ENCODE assay signal across 1 cellular context in genomic region chr15:88814393-88814792, GRCh38.
TF ChIP-seq lines count a peak whose summit lies in the region.

No MANE protein-coding gene starts in this region.

TF ChIP-seq in K562, 482 proteins besides CTCF, POLR2A, EP300 and RAD21 (continued from another document):
- TF ChIP-seq E2F6 (IDR thresholded peaks at IDR 0.05; ENCODE audit: borderline replicate concordance in 1 of 2, extremely low read depth in 1 of 2, insufficient read depth in 1 of 2, insufficient read length in 1 of 2, low read depth in 1 of 2, low read length in 1 of 2, poor library complexity in 1 of 2, severe bottlenecking in 1 of 2) (peak; percentile 41 to 46), NCOA6 (IDR thresholded peaks at IDR 0.05) (no peak), CBX2 (IDR thresholded peaks at IDR 0.05; ENCODE audit: insufficient read depth, low read length, poor library complexity, severe bottlenecking) (no peak), SREBF1 (IDR thresholded peaks at IDR 0.05; ENCODE audit: borderline replicate concordance, low read depth, low read length) (no peak), ZNF165 (CRISPR knock-in tag; IDR thresholded peaks at IDR 0.05; ENCODE audit: borderline replicate concordance) (no peak), ZNF143 (CRISPR knock-in tag; IDR thresholded peaks at IDR 0.05) (peak; percentile 65), L3MBTL2 (IDR thresholded peaks at IDR 0.05) (peak; percentile 80), CREB3 (tag; conservative IDR thresholded peaks at IDR 0.05; ENCODE audit: low read depth) (0 out of 2 replicates have a peak, but pooled peaks have one; percentile 38), EHMT2 (IDR thresholded peaks at IDR 0.05) (peak; percentile 79), RHOXF2B (CRISPR knock-in tag; conservative IDR thresholded peaks at IDR 0.05) (no peak), PKNOX1 (IDR thresholded peaks at IDR 0.05) (peak; percentile 45; the same call in 1 of the 2 replicates), MYC (IDR thresholded peaks at IDR 0.05; ENCODE audit: low read depth, low read length) (peak; percentile 49; the same call in 1 of the 2 replicates), MYC (CRISPR knock-in tag; IDR thresholded peaks at IDR 0.05; ENCODE audit: borderline replicate concordance, low read depth) (no peak), RCOR1 (IDR thresholded peaks at IDR 0.05; ENCODE audit: borderline replicate concordance in 1 of 2, low read depth in 2 of 2, low read length in 2 of 2) (0 out of 4 replicates have a peak, but pooled peaks of 1 of the 2 experiments have one; percentile 20), CAMTA2 (CRISPR knock-in tag; conservative IDR thresholded peaks at IDR 0.05) (no peak), ZNF121 (CRISPR knock-in tag; conservative IDR thresholded peaks at IDR 0.05) (no peak), MITF (IDR thresholded peaks at IDR 0.05) (no peak), ATF2 (CRISPR knock-in tag; IDR thresholded peaks at IDR 0.05) (no peak), ZNF778 (CRISPR knock-in tag; IDR thresholded peaks at IDR 0.05) (no peak), YY1 (IDR thresholded peaks at IDR 0.05; ENCODE audit: borderline replicate concordance in 1 of 3, control insufficient read depth in 1 of 3, extremely low read depth in 1 of 3, insufficient read depth in 3 of 3, insufficient read length in 1 of 3, insufficient replicate concordance in 2 of 3, low read depth in 1 of 3, low read length in 2 of 3) (peak in 1 of 3 experiments; percentile 53), ATF1 (CRISPR knock-in tag; IDR thresholded peaks at IDR 0.05) (no peak), ATF1 (tag; IDR thresholded peaks at IDR 0.05) (peak; percentile 49; the same call in 1 of the 2 replicates), MGA (IDR thresholded peaks at IDR 0.05) (peak; percentile 65)
